Comparison of ENCODE assay signal across 8 cellular contexts in genomic region chr1:239987103-239987745, GRCh38.
DNase-seq lines count a peak whose midpoint lies in the region; ATAC-seq, FAIRE-seq and TF ChIP-seq lines count a peak whose summit lies in the region.

No MANE protein-coding gene starts in this region.

- no peak overlapping the region for H3K23ac ChIP-seq in mesendoderm (ENCODE audit: low read length)

- H3K4me1 ChIP-seq in mesendoderm (ENCODE audit: control insufficient read depth, low read depth, low read length), result no peaks in the 10 kb centered on the region
- H3K4me1 ChIP-seq in aorta (ENCODE audit: control insufficient read depth in 1 of 2, insufficient read depth in 2 of 2, low read length in 2 of 2), result no peaks in the 10 kb centered on the region

- no peak overlapping the region for H2BK15ac ChIP-seq in mesendoderm (replicated peaks; ENCODE audit: low read depth)

- H3K4ac ChIP-seq in mesendoderm (ENCODE audit: low read depth, low read length), result no peak overlapping the region

- H3K56ac ChIP-seq in mesendoderm (ENCODE audit: low read length), result no peak overlapping the region

- no peak overlapping the region for H3K4me3 ChIP-seq in AG10803 (ENCODE audit: low read length)
- no peak overlapping the region for H3K4me3 ChIP-seq in GM12875 (ENCODE audit: low read depth, low read length)
- no peak overlapping the region for H3K4me3 ChIP-seq in bronchial epithelial cell (ENCODE audit: low read depth, low read length)
- H3K4me3 ChIP-seq in mesendoderm (ENCODE audit: low read length), result no peak overlapping the region
- H3K4me3 ChIP-seq in aorta (ENCODE audit: low read length in 2 of 2), result no peak overlapping the region

- no CpG with 5 or more reads among the region's 2 CpGs for WGBS in mesendoderm (ENCODE audit: extremely low coverage, insufficient coverage, low lambda C conversion rate)
- 5 to 6% methylated on average over 2 of the region's 2 CpGs for WGBS in aorta, 2 donors

- no peak overlapping the region for H4K5ac ChIP-seq in mesendoderm (ENCODE audit: low read length)

- peaks cover 6% of the 10 kb centered on the region for H3K9me3 ChIP-seq in aorta (ENCODE audit: control insufficient read depth, low read length)

- TF ChIP-seq CTCF in AG10803 (conservative IDR thresholded peaks at IDR 0.05; ENCODE audit: low read length) (peak; percentile 83), GM12875 (IDR thresholded peaks at IDR 0.05; ENCODE audit: borderline replicate concordance, insufficient read depth, low read depth, low read length) (peak; percentile 50; the same call in 1 of the 2 replicates), bronchial epithelial cell (IDR thresholded peaks at IDR 0.05; ENCODE audit: insufficient read depth, low read length, severe bottlenecking) (peak; percentile 48)

- H2BK5ac ChIP-seq in mesendoderm (ENCODE audit: low read length), result no peak overlapping the region

- H3K18ac ChIP-seq in mesendoderm (ENCODE audit: low read length), result no peak overlapping the region

- intact Hi-C loops in aorta (cut with DNase I), result no loop called here

- no peaks in the 10 kb centered on the region for H3K36me3 ChIP-seq in bronchial epithelial cell (ENCODE audit: control insufficient read depth, insufficient read depth, low read length)
- H3K36me3 ChIP-seq in mesendoderm (ENCODE audit: control insufficient read depth, insufficient read depth, low read length), result no peaks in the 10 kb centered on the region
- H3K36me3 ChIP-seq in aorta (ENCODE audit: control insufficient read depth in 1 of 2, insufficient read depth in 2 of 2, low read length in 1 of 2), result no peaks in the 10 kb centered on the region

- H3K9ac ChIP-seq in mesendoderm (ENCODE audit: low read length), result no peak overlapping the region

- DNase-seq in AG10803 (ENCODE audit: low read depth), result peak; percentile 61
- peak; percentile 57 for DNase-seq in NCI-H69 (lab: John Stamatoyannopoulos, UW)
- peak; percentile 26 for DNase-seq in bronchial epithelial cell (ENCODE audit: low read depth)
- peak; percentile 32 for DNase-seq in mesendoderm
- DNase-seq in aorta, result no peak

- ATAC-seq in HG02759 (IDR thresholded peaks at IDR 0.05; ENCODE audit: unreplicated experiment) (no peak), HG02642 (IDR thresholded peaks at IDR 0.05; ENCODE audit: poor library complexity, unreplicated experiment) (no peak), aorta (ENCODE audit: low FRiP score) (no peak)

- no peak overlapping the region for H3K4me2 ChIP-seq in mesendoderm (ENCODE audit: low read length)

- H3K27ac ChIP-seq in mesendoderm (ENCODE audit: low read depth, low read length) (no peak overlapping the region), aorta (ENCODE audit: low read depth in 1 of 2, low read length in 2 of 2) (no peak overlapping the region)

- H3K27me3 ChIP-seq in bronchial epithelial cell (ENCODE audit: control insufficient read depth, insufficient read depth, low read length), result no peaks in the 10 kb centered on the region
- no peaks in the 10 kb centered on the region for H3K27me3 ChIP-seq in mesendoderm (ENCODE audit: insufficient read depth, low read length, poor library complexity)
- no peaks in the 10 kb centered on the region for H3K27me3 ChIP-seq in aorta (ENCODE audit: control insufficient read depth in 1 of 2, insufficient read depth in 2 of 2, low read length in 1 of 2)

- no peak overlapping the region for H2BK120ac ChIP-seq in mesendoderm (ENCODE audit: low read depth, low read length)

- no peak overlapping the region for H4K8ac ChIP-seq in mesendoderm (ENCODE audit: low read depth, low read length)

- H2AK5ac ChIP-seq in mesendoderm (ENCODE audit: low read length), result no peak overlapping the region

- no peak for FAIRE-seq in bronchial epithelial cell (lab: Jason Lieb, UNC)

- H3K79me1 ChIP-seq in mesendoderm (ENCODE audit: low read length), result no peaks in the 10 kb centered on the region

- no peaks in the 10 kb centered on the region for H3K79me2 ChIP-seq in mesendoderm (ENCODE audit: control insufficient read depth, insufficient read depth, low read length)

Comparison
In these comparisons a context has a peak if more than half of its experiments do, and no peak if none do; other contexts are left out.
1. DNase-seq: peak in AG10803 (single experiment), NCI-H69 (single experiment), bronchial epithelial cell (single experiment) and mesendoderm (single experiment); none in aorta (0 of 2).
2. Peak in every context shown above with its lines, with median percentiles within 50 percentile points of each other: CTCF ChIP-seq.